Comparison of ENCODE assay signal across 26 cellular contexts in the genomic region with DNA sequence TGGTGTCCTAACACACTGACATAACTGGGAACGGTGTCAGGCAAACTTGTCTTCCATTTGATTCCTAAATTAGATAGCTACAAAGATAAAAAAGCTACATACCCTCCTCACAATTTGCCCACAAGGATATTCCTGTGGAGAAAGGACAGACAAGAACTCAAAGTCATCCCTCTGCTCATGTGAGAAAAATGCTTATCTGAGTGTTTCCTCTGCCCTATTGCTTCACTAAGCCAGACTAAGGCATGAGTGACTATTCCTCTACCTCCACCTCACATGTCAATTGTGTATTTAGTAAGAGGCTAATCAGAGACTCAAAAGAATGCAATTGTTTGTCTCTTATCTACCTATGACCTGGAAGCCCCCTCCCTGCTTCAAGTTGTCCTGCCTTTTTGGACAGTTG.
DNase-seq lines count a peak whose midpoint lies in the region; ATAC-seq, FAIRE-seq and TF ChIP-seq lines count a peak whose summit lies in the region.
"Had no signal": no experiment of that assay in that cellular context is flagged by ENCODE, and none has a peak within 500 bp of the region (broad histone marks: within the 10 kb centered on the region; RNA-seq: fewer than 3 reads in every experiment).

No MANE protein-coding gene starts in this region.

- H3K4me3 ChIP-seq in astrocyte (ENCODE audit: insufficient read depth, low read depth, low read length) (no peak overlapping the region), fibroblast of pulmonary artery (replicated peaks; ENCODE audit: low read depth, low read length) (no peak overlapping the region)
- H3K4me3 ChIP-seq: left lung, sigmoid colon had no signal

- H3K4me1 ChIP-seq in astrocyte (ENCODE audit: insufficient read depth, low read length) = peaks cover 20% of the 10 kb centered on the region
- H3K4me1 ChIP-seq: left lung, sigmoid colon had no signal

- TF ChIP-seq CTCF in HFFc6 (IDR thresholded peaks at IDR 0.05) (no peak), astrocyte (IDR thresholded peaks at IDR 0.05; ENCODE audit: insufficient read depth, low read depth, low read length) (no peak), fibroblast of pulmonary artery (IDR thresholded peaks at IDR 0.05; ENCODE audit: low read length, missing control alignments) (no peak)

- H3K4me1 Mint-ChIP-seq in HFFc6 (ENCODE audit: low read depth) (peaks cover 77% of the 10 kb centered on the region), astrocyte (ENCODE audit: low read depth, unreplicated experiment) (peaks cover 21% of the 10 kb centered on the region)
- H3K4me1 Mint-ChIP-seq in activated T-helper 2 cell treated with anti-CD3 and anti-CD28 coated beads, Interferon-gamma antibody, Interleukin-2, Interleukin-4, amounts not matched to agents 10 μg/mL and 5 μg/mL and 100 μg/mL, durations not matched to agents 14 hours and 24 hours and 36 hours (ENCODE audit: low read depth) = peaks cover 7% of the 10 kb centered on the region

- H2AFZ ChIP-seq in astrocyte (ENCODE audit: low read depth, low read length) = no peak overlapping the region

- no peaks in the 10 kb centered on the region for H3K36me3 ChIP-seq in astrocyte (ENCODE audit: insufficient read depth, low read length)
- H3K36me3 ChIP-seq: left lung, sigmoid colon had no signal

- H3K27ac ChIP-seq in astrocyte (ENCODE audit: low read depth, low read length) = peak overlapping the region; percentile 61
- H3K27ac ChIP-seq: left lung, sigmoid colon had no signal

- H3K9me3 ChIP-seq in astrocyte (ENCODE audit: insufficient read depth, low read depth, low read length) = no peaks in the 10 kb centered on the region
- H3K9me3 ChIP-seq: left lung, sigmoid colon had no signal

- H3K4me2 ChIP-seq in astrocyte (ENCODE audit: low read length) = peak overlapping the region; percentile 8

- intact Hi-C loops in activated T-helper 2 cell treated with anti-CD3 and anti-CD28 coated beads, Interferon-gamma antibody, Interleukin-2, Interleukin-4, amounts not matched to agents 10 μg/mL and 5 μg/mL and 100 μg/mL, durations not matched to agents 14 hours and 24 hours and 36 hours (cut with micrococcal nuclease) = no loop called here

- H3K36me3 Mint-ChIP-seq in HFFc6 (ENCODE audit: low read depth) (peaks cover 7% of the 10 kb centered on the region), astrocyte (ENCODE audit: low read depth, unreplicated experiment) (no peaks in the 10 kb centered on the region)
- peaks cover 1% of the 10 kb centered on the region for H3K36me3 Mint-ChIP-seq in activated T-helper 2 cell treated with anti-CD3 and anti-CD28 coated beads, Interferon-gamma antibody, Interleukin-2, Interleukin-4, amounts not matched to agents 10 μg/mL and 5 μg/mL and 100 μg/mL, durations not matched to agents 14 hours and 24 hours and 36 hours (ENCODE audit: low read depth)

- H3K27ac Mint-ChIP-seq in HFFc6 (peak overlapping the region; percentile 71), astrocyte (ENCODE audit: unreplicated experiment) (peak overlapping the region; percentile 79)
- no peak overlapping the region for H3K27ac Mint-ChIP-seq in activated T-helper 2 cell treated with anti-CD3 and anti-CD28 coated beads, Interferon-gamma antibody, Interleukin-2, Interleukin-4, amounts not matched to agents 10 μg/mL and 5 μg/mL and 100 μg/mL, durations not matched to agents 14 hours and 24 hours and 36 hours
- H3K27ac Mint-ChIP-seq: activated CD8-positive, alpha-beta T cell treated with anti-CD3 and anti-CD28 coated beads for 36 hours; CD4-positive, CD25-positive, alpha-beta regulatory T cell; IgD-negative memory B cell had no signal

- H3K4me3 Mint-ChIP-seq in HFFc6 (no peak overlapping the region), astrocyte (ENCODE audit: unreplicated experiment) (no peak overlapping the region)
- no peak overlapping the region for H3K4me3 Mint-ChIP-seq in activated T-helper 2 cell treated with anti-CD3 and anti-CD28 coated beads, Interferon-gamma antibody, Interleukin-2, Interleukin-4, amounts not matched to agents 10 μg/mL and 5 μg/mL and 100 μg/mL, durations not matched to agents 14 hours and 24 hours and 36 hours (ENCODE audit: low read depth)
- H3K4me3 Mint-ChIP-seq: activated CD8-positive, alpha-beta T cell treated with anti-CD3 and anti-CD28 coated beads for 36 hours; IgD-negative memory B cell had no signal

- FAIRE-seq in astrocyte (lab: Jason Lieb, UNC) = peak; percentile 87
- FAIRE-seq: G401.6, GM18507, H1 had no signal

- H3K27me3 Mint-ChIP-seq in HFFc6 (ENCODE audit: insufficient read depth) = no peaks in the 10 kb centered on the region
- no peaks in the 10 kb centered on the region for H3K27me3 Mint-ChIP-seq in astrocyte (ENCODE audit: low read depth, unreplicated experiment)
- H3K27me3 Mint-ChIP-seq in activated T-helper 2 cell treated with anti-CD3 and anti-CD28 coated beads, Interferon-gamma antibody, Interleukin-2, Interleukin-4, amounts not matched to agents 10 μg/mL and 5 μg/mL and 100 μg/mL, durations not matched to agents 14 hours and 24 hours and 36 hours (ENCODE audit: low read depth) = no peaks in the 10 kb centered on the region
- H3K27me3 Mint-ChIP-seq: activated CD8-positive, alpha-beta T cell treated with anti-CD3 and anti-CD28 coated beads for 36 hours; CD4-positive, CD25-positive, alpha-beta regulatory T cell; IgD-negative memory B cell had no signal

- H3K9ac ChIP-seq in astrocyte (ENCODE audit: low read length) = peak overlapping the region; percentile 39

- DNase-seq in HFFc6 = peak; percentile 46
- DNase-seq in astrocyte (ENCODE audit: low read depth) = peak; percentile 61
- DNase-seq in fibroblast of pulmonary artery (ENCODE audit: low read depth) = peak; percentile 60
- peak; percentile 37 for DNase-seq in renal cortical epithelial cell (ENCODE audit: low read depth)
- DNase-seq in activated T-helper 2 cell treated with anti-CD3 and anti-CD28 coated beads, Interferon-gamma antibody, Interleukin-2, Interleukin-4, amounts not matched to agents 10 μg/mL and 5 μg/mL and 100 μg/mL, durations not matched to agents 14 hours and 24 hours and 36 hours (ENCODE audit: low spot score) = no peak
- DNase-seq in NCI-H2171 (lab: John Stamatoyannopoulos, UW) = no peak
- DNase-seq: activated CD4-positive, CD25-positive, alpha-beta regulatory T cell treated with anti-CD3 and anti-CD28 coated beads, Interleukin-2, amount 50 U/mL, for 72 hours; activated CD8-positive, alpha-beta T cell treated with anti-CD3 and anti-CD28 coated beads for 36 hours; activated naive CD4-positive, alpha-beta T cell; activated T-cell treated with anti-CD3 and anti-CD28 coated beads for 4 hours; amygdala; caudate nucleus; CD4-positive, CD25-positive, alpha-beta regulatory T cell; DMS 273 treated with DMSO at 0.1 percent for 48 hours; erythroblast; glutamatergic neuron; left lung; MM.1S; NCI-H1436; posterior cingulate gyrus; sigmoid colon had no signal

- H3K79me2 ChIP-seq in astrocyte (ENCODE audit: insufficient read depth, low read length) = no peaks in the 10 kb centered on the region

- ATAC-seq in HG03280 (IDR thresholded peaks at IDR 0.05; ENCODE audit: unreplicated experiment) = no peak
- ATAC-seq: activated CD8-positive, alpha-beta T cell treated with anti-CD3 and anti-CD28 coated beads for 36 hours; left lung had no signal

- no peaks in the 10 kb centered on the region for H3K27me3 ChIP-seq in astrocyte (ENCODE audit: insufficient read depth, low read length)
- H3K27me3 ChIP-seq: left lung, sigmoid colon had no signal

- H3K9me3 Mint-ChIP-seq in HFFc6 (no peaks in the 10 kb centered on the region), astrocyte (ENCODE audit: unreplicated experiment) (no peaks in the 10 kb centered on the region)
- no peaks in the 10 kb centered on the region for H3K9me3 Mint-ChIP-seq in activated T-helper 2 cell treated with anti-CD3 and anti-CD28 coated beads, Interferon-gamma antibody, Interleukin-2, Interleukin-4, amounts not matched to agents 10 μg/mL and 5 μg/mL and 100 μg/mL, durations not matched to agents 14 hours and 24 hours and 36 hours
- H3K9me3 Mint-ChIP-seq: activated CD8-positive, alpha-beta T cell treated with anti-CD3 and anti-CD28 coated beads for 36 hours; IgD-negative memory B cell had no signal

- H4K20me1 ChIP-seq in astrocyte (ENCODE audit: insufficient read depth, low read length) = no peaks in the 10 kb centered on the region

Comparison
In these comparisons a context has a peak if more than half of its experiments do, and no peak if none do; other contexts are left out.
1. DNase-seq: peak in HFFc6 (single experiment), astrocyte (single experiment), fibroblast of pulmonary artery (single experiment) and renal cortical epithelial cell (single experiment); none in activated T-helper 2 cell treated with anti-CD3 and anti-CD28 coated beads, Interferon-gamma antibody, Interleukin-2, Interleukin-4, amounts not matched to agents 10 μg/mL and 5 μg/mL and 100 μg/mL, durations not matched to agents 14 hours and 24 hours and 36 hours (single experiment) and NCI-H2171 (single experiment).